ENCODE assay signal across 1 cellular context in the genomic region with DNA sequence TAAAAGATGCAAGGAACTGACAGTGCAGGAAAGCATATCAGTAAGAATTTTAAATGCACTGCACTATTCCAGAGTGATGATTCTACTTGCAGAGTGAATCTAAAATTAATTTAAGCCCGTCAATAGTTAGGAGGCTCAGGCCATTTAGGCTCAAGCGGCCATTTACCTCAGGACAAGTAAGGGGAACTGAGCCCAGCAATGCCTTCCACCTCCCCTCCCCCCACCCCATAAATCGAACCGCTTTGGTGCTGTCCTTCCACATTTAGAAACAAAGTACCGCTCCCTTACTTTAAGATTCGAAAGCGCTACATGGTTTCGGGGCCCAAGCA.
TF ChIP-seq lines count a peak whose summit lies in the region.

No MANE protein-coding gene starts in this region.

TF ChIP-seq in GM23338, 12 proteins besides CTCF, POLR2A, EP300 and RAD21 (continued from another document):
- TF ChIP-seq, protein P1, sequence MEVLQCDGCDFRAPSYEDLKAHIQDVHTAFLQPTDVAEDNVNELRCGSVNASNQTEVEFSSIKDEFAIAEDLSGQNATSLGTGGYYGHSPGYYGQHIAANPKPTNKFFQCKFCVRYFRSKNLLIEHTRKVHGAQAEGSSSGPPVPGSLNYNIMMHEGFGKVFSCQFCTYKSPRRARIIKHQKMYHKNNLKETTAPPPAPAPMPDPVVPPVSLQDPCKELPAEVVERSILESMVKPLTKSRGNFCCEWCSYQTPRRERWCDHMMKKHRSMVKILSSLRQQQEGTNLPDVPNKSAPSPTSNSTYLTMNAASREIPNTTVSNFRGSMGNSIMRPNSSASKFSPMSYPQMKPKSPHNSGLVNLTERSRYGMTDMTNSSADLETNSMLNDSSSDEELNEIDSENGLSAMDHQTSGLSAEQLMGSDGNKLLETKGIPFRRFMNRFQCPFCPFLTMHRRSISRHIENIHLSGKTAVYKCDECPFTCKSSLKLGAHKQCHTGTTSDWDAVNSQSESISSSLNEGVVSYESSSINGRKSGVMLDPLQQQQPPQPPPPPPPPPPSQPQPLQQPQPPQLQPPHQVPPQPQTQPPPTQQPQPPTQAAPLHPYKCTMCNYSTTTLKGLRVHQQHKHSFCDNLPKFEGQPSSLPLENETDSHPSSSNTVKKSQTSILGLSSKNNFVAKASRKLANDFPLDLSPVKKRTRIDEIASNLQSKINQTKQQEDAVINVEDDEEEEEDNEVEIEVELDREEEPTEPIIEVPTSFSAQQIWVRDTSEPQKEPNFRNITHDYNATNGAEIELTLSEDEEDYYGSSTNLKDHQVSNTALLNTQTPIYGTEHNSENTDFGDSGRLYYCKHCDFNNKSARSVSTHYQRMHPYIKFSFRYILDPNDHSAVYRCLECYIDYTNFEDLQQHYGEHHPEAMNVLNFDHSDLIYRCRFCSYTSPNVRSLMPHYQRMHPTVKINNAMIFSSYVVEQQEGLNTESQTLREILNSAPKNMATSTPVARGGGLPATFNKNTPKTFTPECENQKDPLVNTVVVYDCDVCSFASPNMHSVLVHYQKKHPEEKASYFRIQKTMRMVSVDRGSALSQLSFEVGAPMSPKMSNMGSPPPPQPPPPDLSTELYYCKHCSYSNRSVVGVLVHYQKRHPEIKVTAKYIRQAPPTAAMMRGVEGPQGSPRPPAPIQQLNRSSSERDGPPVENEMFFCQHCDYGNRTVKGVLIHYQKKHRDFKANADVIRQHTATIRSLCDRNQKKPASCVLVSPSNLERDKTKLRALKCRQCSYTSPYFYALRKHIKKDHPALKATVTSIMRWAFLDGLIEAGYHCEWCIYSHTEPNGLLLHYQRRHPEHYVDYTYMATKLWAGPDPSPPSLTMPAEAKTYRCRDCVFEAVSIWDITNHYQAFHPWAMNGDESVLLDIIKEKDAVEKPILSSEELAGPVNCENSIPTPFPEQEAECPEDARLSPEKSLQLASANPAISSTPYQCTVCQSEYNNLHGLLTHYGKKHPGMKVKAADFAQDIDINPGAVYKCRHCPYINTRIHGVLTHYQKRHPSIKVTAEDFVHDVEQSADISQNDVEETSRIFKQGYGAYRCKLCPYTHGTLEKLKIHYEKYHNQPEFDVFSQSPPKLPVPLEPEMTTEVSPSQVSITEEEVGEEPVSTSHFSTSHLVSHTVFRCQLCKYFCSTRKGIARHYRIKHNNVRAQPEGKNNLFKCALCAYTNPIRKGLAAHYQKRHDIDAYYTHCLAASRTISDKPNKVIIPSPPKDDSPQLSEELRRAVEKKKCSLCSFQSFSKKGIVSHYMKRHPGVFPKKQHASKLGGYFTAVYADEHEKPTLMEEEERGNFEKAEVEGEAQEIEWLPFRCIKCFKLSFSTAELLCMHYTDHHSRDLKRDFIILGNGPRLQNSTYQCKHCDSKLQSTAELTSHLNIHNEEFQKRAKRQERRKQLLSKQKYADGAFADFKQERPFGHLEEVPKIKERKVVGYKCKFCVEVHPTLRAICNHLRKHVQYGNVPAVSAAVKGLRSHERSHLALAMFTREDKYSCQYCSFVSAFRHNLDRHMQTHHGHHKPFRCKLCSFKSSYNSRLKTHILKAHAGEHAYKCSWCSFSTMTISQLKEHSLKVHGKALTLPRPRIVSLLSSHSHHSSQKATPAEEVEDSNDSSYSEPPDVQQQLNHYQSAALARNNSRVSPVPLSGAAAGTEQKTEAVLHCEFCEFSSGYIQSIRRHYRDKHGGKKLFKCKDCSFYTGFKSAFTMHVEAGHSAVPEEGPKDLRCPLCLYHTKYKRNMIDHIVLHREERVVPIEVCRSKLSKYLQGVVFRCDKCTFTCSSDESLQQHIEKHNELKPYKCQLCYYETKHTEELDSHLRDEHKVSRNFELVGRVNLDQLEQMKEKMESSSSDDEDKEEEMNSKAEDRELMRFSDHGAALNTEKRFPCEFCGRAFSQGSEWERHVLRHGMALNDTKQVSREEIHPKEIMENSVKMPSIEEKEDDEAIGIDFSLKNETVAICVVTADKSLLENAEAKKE (CRISPR knock-in tag; IDR thresholded peaks at IDR 0.05) = no peak
- no peak for TF ChIP-seq ZNF331 (CRISPR knock-in tag; IDR thresholded peaks at IDR 0.05; ENCODE audit: low read depth)
- TF ChIP-seq CREB1 (CRISPR knock-in tag; IDR thresholded peaks at IDR 0.05; ENCODE audit: low read depth) = no peak
- TF ChIP-seq EZH2phosphoT487 (IDR thresholded peaks at IDR 0.05; ENCODE audit: unreplicated experiment) = no peak
- no peak for TF ChIP-seq JUNB (IDR thresholded peaks at IDR 0.05; ENCODE audit: unreplicated experiment)
- TF ChIP-seq, protein P2, sequence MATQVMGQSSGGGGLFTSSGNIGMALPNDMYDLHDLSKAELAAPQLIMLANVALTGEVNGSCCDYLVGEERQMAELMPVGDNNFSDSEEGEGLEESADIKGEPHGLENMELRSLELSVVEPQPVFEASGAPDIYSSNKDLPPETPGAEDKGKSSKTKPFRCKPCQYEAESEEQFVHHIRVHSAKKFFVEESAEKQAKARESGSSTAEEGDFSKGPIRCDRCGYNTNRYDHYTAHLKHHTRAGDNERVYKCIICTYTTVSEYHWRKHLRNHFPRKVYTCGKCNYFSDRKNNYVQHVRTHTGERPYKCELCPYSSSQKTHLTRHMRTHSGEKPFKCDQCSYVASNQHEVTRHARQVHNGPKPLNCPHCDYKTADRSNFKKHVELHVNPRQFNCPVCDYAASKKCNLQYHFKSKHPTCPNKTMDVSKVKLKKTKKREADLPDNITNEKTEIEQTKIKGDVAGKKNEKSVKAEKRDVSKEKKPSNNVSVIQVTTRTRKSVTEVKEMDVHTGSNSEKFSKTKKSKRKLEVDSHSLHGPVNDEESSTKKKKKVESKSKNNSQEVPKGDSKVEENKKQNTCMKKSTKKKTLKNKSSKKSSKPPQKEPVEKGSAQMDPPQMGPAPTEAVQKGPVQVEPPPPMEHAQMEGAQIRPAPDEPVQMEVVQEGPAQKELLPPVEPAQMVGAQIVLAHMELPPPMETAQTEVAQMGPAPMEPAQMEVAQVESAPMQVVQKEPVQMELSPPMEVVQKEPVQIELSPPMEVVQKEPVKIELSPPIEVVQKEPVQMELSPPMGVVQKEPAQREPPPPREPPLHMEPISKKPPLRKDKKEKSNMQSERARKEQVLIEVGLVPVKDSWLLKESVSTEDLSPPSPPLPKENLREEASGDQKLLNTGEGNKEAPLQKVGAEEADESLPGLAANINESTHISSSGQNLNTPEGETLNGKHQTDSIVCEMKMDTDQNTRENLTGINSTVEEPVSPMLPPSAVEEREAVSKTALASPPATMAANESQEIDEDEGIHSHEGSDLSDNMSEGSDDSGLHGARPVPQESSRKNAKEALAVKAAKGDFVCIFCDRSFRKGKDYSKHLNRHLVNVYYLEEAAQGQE (IDR thresholded peaks at IDR 0.05; ENCODE audit: unreplicated experiment) = no peak
- no peak for TF ChIP-seq POLR2AphosphoS5 (IDR thresholded peaks at IDR 0.05; ENCODE audit: low read depth)
